In genomic region chr11:73233704-73234402, GRCh38 we compare ENCODE assay signal across 28 cellular contexts. TPM values are rescaled to one million over a fixed set of nuclear protein-coding genes. Genes with fewer than 3 reads are reported as not detected.
DNase-seq lines count a peak whose midpoint lies in the region; ATAC-seq and TF ChIP-seq lines count a peak whose summit lies in the region.
"Had no signal": no experiment of that assay in that cellular context is flagged by ENCODE, and none has a peak within 500 bp of the region (broad histone marks: within the 10 kb centered on the region; RNA-seq: fewer than 3 reads in every experiment).

No MANE protein-coding gene starts in this region.

- peaks cover 9% of the 10 kb centered on the region for H3K4me1 ChIP-seq in RWPE2 (ENCODE audit: insufficient read depth, poor library complexity, severe bottlenecking)
- peaks cover 9% of the 10 kb centered on the region for H3K4me1 ChIP-seq in SJCRH30
- H3K4me1 ChIP-seq: prostate gland had no signal

- no peaks in the 10 kb centered on the region for H3K27me3 ChIP-seq in AG04450 (ENCODE audit: control insufficient read depth, insufficient read depth, low read length)
- H3K27me3 ChIP-seq in RWPE2 (ENCODE audit: insufficient read depth, poor library complexity, severe bottlenecking), result no peaks in the 10 kb centered on the region
- no peaks in the 10 kb centered on the region for H3K27me3 ChIP-seq in SJCRH30
- H3K27me3 ChIP-seq: MG63, neutrophil had no signal

- H3K9me3 ChIP-seq in AG04450 (ENCODE audit: control insufficient read depth, insufficient read depth, low read length), result peaks cover 4% of the 10 kb centered on the region; the same call in 1 of the 2 replicates
- no peaks in the 10 kb centered on the region for H3K9me3 ChIP-seq in RWPE2 (ENCODE audit: severe bottlenecking)
- no peaks in the 10 kb centered on the region for H3K9me3 ChIP-seq in SJCRH30 (replicated peaks)
- H3K9me3 ChIP-seq: MG63, neutrophil, prostate gland had no signal

- H3K4me3 ChIP-seq in AG04450 (ENCODE audit: low read depth, low read length) (no peak overlapping the region), RWPE2 (ENCODE audit: severe bottlenecking) (no peak overlapping the region), SJCRH30 (no peak overlapping the region)
- H3K4me3 ChIP-seq: MG63, prostate gland had no signal

- H3K27ac Mint-ChIP-seq in activated naive CD4-positive, alpha-beta T cell treated with anti-CD3 and anti-CD28 coated beads, Interleukin-2, amount 10 ng/mL, durations not matched to agents 7 days and 5 days, result no peak overlapping the region
- H3K27ac Mint-ChIP-seq: activated CD8-positive, alpha-beta T cell treated with anti-CD3 and anti-CD28 coated beads for 36 hours; activated naive CD8-positive, alpha-beta T cell treated with anti-CD3 and anti-CD28 coated beads for 36 hours; activated T-helper 2 cell treated with anti-CD3 and anti-CD28 coated beads, Interferon-gamma antibody, Interleukin-2, Interleukin-4, amounts not matched to agents 10 μg/mL and 5 μg/mL and 100 μg/mL, durations not matched to agents 14 hours and 24 hours and 36 hours; T-helper 17 cell had no signal

- H3K27me3 Mint-ChIP-seq in activated naive CD4-positive, alpha-beta T cell treated with anti-CD3 and anti-CD28 coated beads, Interleukin-2, amount 10 ng/mL, durations not matched to agents 7 days and 5 days, result no peaks in the 10 kb centered on the region
- H3K27me3 Mint-ChIP-seq: activated CD8-positive, alpha-beta T cell treated with anti-CD3 and anti-CD28 coated beads for 36 hours; activated naive CD8-positive, alpha-beta T cell treated with anti-CD3 and anti-CD28 coated beads for 36 hours had no signal

- no peak for TF ChIP-seq CTCF in AG04450 (IDR thresholded peaks at IDR 0.05; ENCODE audit: low read depth, low read length)
- no peak for TF ChIP-seq CTCF in RWPE2 (IDR thresholded peaks at IDR 0.05; ENCODE audit: poor library complexity, severe bottlenecking)

- CTCF ChIA-PET in AG04450 (lab: Charles Lee), result interaction anchor here (0.6 to 2.1 kb wide), 5 partner anchors 9 to 402 kb away, joined by 3 to 16 read pairs (median 4); no protein-coding TSS in a partner anchor
- CTCF ChIA-PET in activated naive CD4-positive, alpha-beta T cell treated with anti-CD3 and anti-CD28 coated beads, Interleukin-2, amount 10 ng/mL, durations not matched to agents 7 days and 5 days (lab: Charles Lee), result interaction anchor here (0.7 to 3.7 kb wide), 5 partner anchors 9 to 406 kb away, joined by 3 to 19 read pairs (median 5); no protein-coding TSS in a partner anchor

- no peak for ATAC-seq in RWPE2 (ENCODE audit: low read depth)
- no peak for ATAC-seq in GM21515 (IDR thresholded peaks at IDR 0.05; ENCODE audit: unreplicated experiment)
- ATAC-seq in HG03159 (IDR thresholded peaks at IDR 0.05; ENCODE audit: unreplicated experiment), result no peak
- ATAC-seq: activated CD8-positive, alpha-beta T cell treated with anti-CD3 and anti-CD28 coated beads for 36 hours; T-helper 17 cell had no signal

- POLR2A ChIA-PET in AG04450 (lab: Yijun Ruan, JAX), result interaction anchor here (1.2 kb wide), 1 partner anchor 9 kb away, joined by 5 read pairs; no protein-coding TSS in a partner anchor

- no peaks in the 10 kb centered on the region for H3K9me3 Mint-ChIP-seq in activated naive CD4-positive, alpha-beta T cell treated with anti-CD3 and anti-CD28 coated beads, Interleukin-2, amount 10 ng/mL, durations not matched to agents 7 days and 5 days
- H3K9me3 Mint-ChIP-seq: activated CD8-positive, alpha-beta T cell treated with anti-CD3 and anti-CD28 coated beads for 36 hours; activated naive CD8-positive, alpha-beta T cell treated with anti-CD3 and anti-CD28 coated beads for 36 hours; activated T-helper 2 cell treated with anti-CD3 and anti-CD28 coated beads, Interferon-gamma antibody, Interleukin-2, Interleukin-4, amounts not matched to agents 10 μg/mL and 5 μg/mL and 100 μg/mL, durations not matched to agents 14 hours and 24 hours and 36 hours had no signal

- H3K4me3 Mint-ChIP-seq in activated naive CD4-positive, alpha-beta T cell treated with anti-CD3 and anti-CD28 coated beads, Interleukin-2, amount 10 ng/mL, durations not matched to agents 7 days and 5 days, result no peak overlapping the region
- H3K4me3 Mint-ChIP-seq: activated CD8-positive, alpha-beta T cell treated with anti-CD3 and anti-CD28 coated beads for 36 hours; activated naive CD8-positive, alpha-beta T cell treated with anti-CD3 and anti-CD28 coated beads for 36 hours; T-helper 17 cell had no signal

- peaks cover 10% of the 10 kb centered on the region; the same call in 1 of the 2 replicates for H3K36me3 ChIP-seq in RWPE2 (ENCODE audit: low read depth)
- no peaks in the 10 kb centered on the region for H3K36me3 ChIP-seq in SJCRH30
- H3K36me3 ChIP-seq: MG63, prostate gland had no signal

- H3K36me3 Mint-ChIP-seq in activated naive CD4-positive, alpha-beta T cell treated with anti-CD3 and anti-CD28 coated beads, Interleukin-2, amount 10 ng/mL, durations not matched to agents 7 days and 5 days, result no peaks in the 10 kb centered on the region
- H3K36me3 Mint-ChIP-seq: activated naive CD8-positive, alpha-beta T cell treated with anti-CD3 and anti-CD28 coated beads for 36 hours had no signal

- H3K27ac ChIP-seq in AG04450 (ENCODE audit: low read depth, low read length) (peak overlapping the region; percentile 11), RWPE2 (ENCODE audit: poor library complexity, severe bottlenecking) (no peak overlapping the region), SJCRH30 (no peak overlapping the region)
- H3K27ac ChIP-seq: neutrophil, prostate gland had no signal

- H3K4me1 Mint-ChIP-seq in activated naive CD4-positive, alpha-beta T cell treated with anti-CD3 and anti-CD28 coated beads, Interleukin-2, amount 10 ng/mL, durations not matched to agents 7 days and 5 days, result no peaks in the 10 kb centered on the region
- H3K4me1 Mint-ChIP-seq: activated naive CD8-positive, alpha-beta T cell treated with anti-CD3 and anti-CD28 coated beads for 36 hours; T-helper 17 cell had no signal

- DNase-seq in AG04450 (ENCODE audit: low read depth, low spot score) (no peak), RWPE2 (ENCODE audit: low spot score) (peak; percentile 42), fibroblast of peridontal ligament (ENCODE audit: extremely low read depth) (peak; percentile 25), mesenteric fat pad (ENCODE audit: low spot score) (peak; percentile 37), SJCRH30 (no peak)
- no peak for DNase-seq in activated naive CD4-positive, alpha-beta T cell treated with anti-CD3 and anti-CD28 coated beads, Interleukin-2, amount 10 ng/mL, durations not matched to agents 7 days and 5 days
- DNase-seq: ACHN; activated CD8-positive, alpha-beta T cell treated with anti-CD3 and anti-CD28 coated beads for 36 hours; activated naive CD8-positive, alpha-beta T cell treated with anti-CD3 and anti-CD28 coated beads for 36 hours; effector memory CD4-positive, alpha-beta T cell; erythroblast; foreskin melanocyte; GF-D8; H7; KBM-7; MG63; NCI-H1105 treated with DMSO at 0.1 percent for 48 hours; NCI-H1930; NCI-H69; stimulated activated CD8-positive, alpha-beta memory T cell treated with anti-CD3 and anti-CD28 coated beads, Interleukin-4, amount 100 ng/mL, for 48 hours; T-helper 17 cell; trophoblast cell had no signal

RNA-seq across cellular contexts. Expression of gene P2RY2, which starts 15.8 kb away (rescaled TPM):
- polyA plus RNA-seq in AG04450 (2011; rRNA removed), result not detected in 2 replicates
- polyA minus RNA-seq in AG04450 (2011; rRNA and poly(A)+ RNA removed), result not detected in 2 replicates
- total RNA-seq in mesenteric fat pad, result 1.4 TPM
- total RNA-seq in SJCRH30 (2014; rRNA removed; shearing (Covaris generic)), result not detected in 2 replicates
- total RNA-seq: activated CD8-positive, alpha-beta T cell treated with anti-CD3 and anti-CD28 coated beads for 36 hours; activated naive CD8-positive, alpha-beta T cell treated with anti-CD3 and anti-CD28 coated beads for 36 hours; activated T-helper 2 cell treated with anti-CD3 and anti-CD28 coated beads, Interferon-gamma antibody, Interleukin-2, Interleukin-4, amounts not matched to agents 10 μg/mL and 5 μg/mL and 100 μg/mL, durations not matched to agents 14 hours and 24 hours and 36 hours had no signal

RNA-seq across cellular contexts. Expression of gene P2RY6, which starts 38.3 kb away (rescaled TPM):
- polyA plus RNA-seq in AG04450 (2011; rRNA removed), result not detected in 2 replicates
- not detected in 2 replicates for polyA minus RNA-seq in AG04450 (2011; rRNA and poly(A)+ RNA removed)
- total RNA-seq in mesenteric fat pad, result 6.7 TPM
- total RNA-seq in SJCRH30 (2014; rRNA removed; shearing (Covaris generic)), result 0.08 TPM in 1 of 2 replicates, not detected in the other
- total RNA-seq: activated CD8-positive, alpha-beta T cell treated with anti-CD3 and anti-CD28 coated beads for 36 hours; activated naive CD8-positive, alpha-beta T cell treated with anti-CD3 and anti-CD28 coated beads for 36 hours; activated T-helper 2 cell treated with anti-CD3 and anti-CD28 coated beads, Interferon-gamma antibody, Interleukin-2, Interleukin-4, amounts not matched to agents 10 μg/mL and 5 μg/mL and 100 μg/mL, durations not matched to agents 14 hours and 24 hours and 36 hours; HT-29; T-helper 17 cell had no signal

Comparison
In these comparisons a context has a peak if more than half of its experiments do, and no peak if none do; other contexts are left out.
1. DNase-seq: peak in RWPE2 (single experiment), fibroblast of peridontal ligament (single experiment) and mesenteric fat pad (single experiment); none in AG04450 (single experiment), activated naive CD4-positive, alpha-beta T cell treated with anti-CD3 and anti-CD28 coated beads, Interleukin-2, amount 10 ng/mL, durations not matched to agents 7 days and 5 days (single experiment) and SJCRH30 (0 of 2).